Comparison of ENCODE assay signal across 20 cellular contexts in genomic region chr10:49387029-49387428, GRCh38. TPM values are rescaled to one million over a fixed set of nuclear protein-coding genes. Genes with fewer than 3 reads are reported as not detected.
DNase-seq lines count a peak whose midpoint lies in the region; FAIRE-seq and TF ChIP-seq lines count a peak whose summit lies in the region.
"Had no signal": no experiment of that assay in that cellular context is flagged by ENCODE, and none has a peak within 500 bp of the region (broad histone marks: within the 10 kb centered on the region; RNA-seq: fewer than 3 reads in every experiment).

No MANE protein-coding gene starts in this region.

- no peaks in the 10 kb centered on the region for H3K79me2 ChIP-seq in keratinocyte (ENCODE audit: control insufficient read depth, insufficient read depth, low read length)

- DNase-seq in AG09309 (ENCODE audit: low read depth) (peak; percentile 76), HS-27A (ENCODE audit: low read depth) (peak; percentile 66), astrocyte of the spinal cord (ENCODE audit: low read depth, low spot score) (peak; percentile 60), keratinocyte (ENCODE audit: low read depth, low spot score) (peak; percentile 28), ureter (ENCODE audit: low spot score) (no peak), RPMI8226 (no peak), frontal cortex (ENCODE audit: low spot score in 2 of 2) (no peak), NK-92 (lab: John Stamatoyannopoulos, UW; ENCODE audit: unreplicated experiment) (no peak)
- DNase-seq: activated naive CD4-positive, alpha-beta T cell treated with Interleukin-2 at 50 U/mL for 16 hours; C1 segment of cervical spinal cord; gastrocnemius medialis; kidney; NCI-H146; NCI-H524; stimulated activated CD4-positive, alpha-beta T cell treated with anti-CD3 and anti-CD28 coated beads, Interleukin-4, amount 100 ng/mL, for 4 hours; stimulated activated naive CD4-positive, alpha-beta T cell; T1000 had no signal

- no peak for TF ChIP-seq CTCF in AG09309 (IDR thresholded peaks at IDR 0.05; ENCODE audit: control insufficient read depth, insufficient read depth, low read depth, low read length, missing control alignments)
- no peak for TF ChIP-seq CTCF in astrocyte of the spinal cord (IDR thresholded peaks at IDR 0.05; ENCODE audit: low read depth, low read length)
- TF ChIP-seq CTCF in keratinocyte (optimal IDR thresholded peaks at IDR 0.05 in 1 of 3, IDR thresholded peaks at IDR 0.05 in 1 of 3, conservative IDR thresholded peaks at IDR 0.05 in 1 of 3; ENCODE audit: extremely low read depth in 1 of 3, insufficient read depth in 2 of 3, low read length in 3 of 3) = no peak

- no peak overlapping the region for H2AFZ ChIP-seq in keratinocyte (ENCODE audit: control insufficient read depth, low read length)

- no peak overlapping the region for H3K9ac ChIP-seq in keratinocyte (ENCODE audit: control insufficient read depth, extremely low read depth, insufficient read depth, low read length)

- no peak overlapping the region for H3K4me2 ChIP-seq in keratinocyte (ENCODE audit: control insufficient read depth, extremely low read depth, insufficient read depth, low read depth, low read length)

- H4K20me1 ChIP-seq in keratinocyte (ENCODE audit: control insufficient read depth, extremely low read depth, insufficient read depth, low read length) = no peaks in the 10 kb centered on the region

- FAIRE-seq in keratinocyte (lab: Jason Lieb, UNC) (no peak), frontal cortex (lab: Jason Lieb, UNC) (no peak)
- FAIRE-seq: G401.6, kidney had no signal

- no peak overlapping the region for H3K27ac ChIP-seq in keratinocyte (ENCODE audit: control insufficient read depth, insufficient read depth, low read length)
- H3K27ac ChIP-seq: gastrocnemius medialis had no signal

- dilution Hi-C loops in keratinocyte (cut with MboI; ENCODE audit: extremely low pct_ligation_motif_present, low sequenced_read_pairs) = no loop called here

- H3K27me3 ChIP-seq in keratinocyte (ENCODE audit: control insufficient read depth, extremely low read depth, insufficient read depth, low read length) = peaks cover 17% of the 10 kb centered on the region

- H3K9me1 ChIP-seq in keratinocyte (ENCODE audit: control insufficient read depth, extremely low read depth, insufficient read depth, low read length) = no peaks in the 10 kb centered on the region

- H3K9me3 ChIP-seq in keratinocyte (ENCODE audit: control insufficient read depth, low read depth, low read length) = no peaks in the 10 kb centered on the region
- H3K9me3 ChIP-seq: gastrocnemius medialis had no signal

- H3K4me1 ChIP-seq in keratinocyte (ENCODE audit: control insufficient read depth, extremely low read depth, insufficient read depth, low read length) = no peaks in the 10 kb centered on the region
- H3K4me1 ChIP-seq: gastrocnemius medialis had no signal

- in situ Hi-C loops in astrocyte of the spinal cord (cut with HindIII; ENCODE audit: low sequenced_read_pairs) = no loop called here

- no peak overlapping the region for H3K4me3 ChIP-seq in AG09309 (ENCODE audit: control insufficient read depth, low read depth, low read length)
- no peak overlapping the region for H3K4me3 ChIP-seq in astrocyte of the spinal cord (ENCODE audit: low read depth, low read length)
- no peak overlapping the region for H3K4me3 ChIP-seq in keratinocyte (ENCODE audit: control insufficient read depth in 2 of 3, extremely low read depth in 1 of 3, insufficient read depth in 2 of 3, low read depth in 1 of 3, low read length in 3 of 3)
- H3K4me3 ChIP-seq: gastrocnemius medialis had no signal

- no peaks in the 10 kb centered on the region for H3K36me3 ChIP-seq in keratinocyte (ENCODE audit: control insufficient read depth in 2 of 2, extremely low read depth in 1 of 2, insufficient read depth in 2 of 2, low read length in 2 of 2)
- H3K36me3 ChIP-seq: gastrocnemius medialis had no signal

RNA-seq across cellular contexts. Expression of gene DRGX, which starts 8.9 kb away (rescaled TPM):
- not detected in 3 replicates for polyA plus RNA-seq in keratinocyte
- polyA plus RNA-seq in keratinocyte (2011; ENCODE audit: low read depth) = not detected
- not detected in 2 replicates for polyA plus RNA-seq in keratinocyte (2011; cell fraction: cytosol; rRNA removed)
- polyA plus RNA-seq in keratinocyte (2011; cell fraction: nucleus; rRNA removed) = not detected in 2 replicates
- polyA plus RNA-seq in keratinocyte (2012; ENCODE audit: low replicate concordance) = 0.06 TPM in 1 of 2 replicates, not detected in the other
- not detected in 3 replicates for polyA minus RNA-seq in keratinocyte
- polyA minus RNA-seq in keratinocyte (2011; cell fraction: cytosol; rRNA and poly(A)+ RNA removed) = not detected
- not detected in 2 replicates for polyA minus RNA-seq in keratinocyte (2011; cell fraction: nucleus; rRNA and poly(A)+ RNA removed)
- not detected for total RNA-seq in ureter
- not detected for total RNA-seq in frontal cortex
- total RNA-seq: chondrocyte, gastrocnemius medialis, kidney, renal cortical epithelial cell had no signal

Comparison
In these comparisons a context has a peak if more than half of its experiments do, and no peak if none do; other contexts are left out.
1. DNase-seq: peak in AG09309 (single experiment), HS-27A (single experiment), astrocyte of the spinal cord (single experiment) and keratinocyte (single experiment); none in ureter (single experiment), RPMI8226 (single experiment), frontal cortex (0 of 2) and NK-92 (single experiment).